ENCODE assay signal across 1 cellular context in the genomic region with DNA sequence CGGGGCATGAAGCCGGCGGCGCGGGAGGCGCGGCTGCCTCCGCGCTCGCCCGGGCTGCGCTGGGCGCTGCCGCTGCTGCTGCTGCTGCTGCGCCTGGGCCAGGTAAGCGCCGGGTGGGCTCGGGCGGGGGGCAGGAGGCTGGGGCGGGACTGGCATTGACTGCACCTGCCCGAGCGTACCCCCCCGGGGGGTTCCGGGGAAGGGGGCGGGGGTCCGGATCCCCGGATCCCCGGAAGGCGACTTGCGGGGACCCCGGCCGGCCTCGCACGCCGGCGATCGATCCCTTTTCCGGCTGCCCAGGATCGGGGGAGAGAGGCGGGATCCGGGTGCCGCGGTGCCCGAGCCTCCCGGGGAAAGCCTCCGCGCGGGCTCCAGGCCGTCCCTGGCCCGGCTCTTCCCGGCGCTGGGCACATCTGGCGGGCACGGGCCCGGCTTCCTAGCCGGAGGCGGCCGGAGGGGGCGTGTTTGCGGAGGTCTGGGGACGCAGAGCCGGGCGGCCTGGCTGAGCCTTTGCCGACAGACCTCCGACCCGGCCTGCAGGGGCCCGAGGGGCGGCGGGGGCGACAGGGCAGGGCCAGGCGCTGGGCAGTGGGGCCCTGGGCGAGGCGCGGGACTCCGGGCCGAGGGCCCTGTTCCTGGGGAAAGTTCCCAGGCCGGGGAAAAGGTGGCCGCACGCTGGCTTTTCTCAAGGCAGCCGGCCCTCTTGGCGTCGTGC.
TF ChIP-seq lines count a peak whose summit lies in the region.

No MANE protein-coding gene starts in this region.

TF ChIP-seq in H1, 55 proteins besides CTCF, POLR2A, EP300 and RAD21 (continued from another document):
- TF ChIP-seq PHF8 (conservative IDR thresholded peaks at IDR 0.05; ENCODE audit: low read depth, low read length) (peak; percentile 7; the same call in 1 of the 2 replicates), SAP30 (IDR thresholded peaks at IDR 0.05; ENCODE audit: insufficient read depth, insufficient replicate concordance, low read length) (no peak), CBX8 (IDR thresholded peaks at IDR 0.05; ENCODE audit: borderline replicate concordance, low read depth, low read length) (no peak), RXRA (IDR thresholded peaks at IDR 0.05; ENCODE audit: insufficient read depth, low read depth, low read length) (no peak), TAF7 (optimal IDR thresholded peaks at IDR 0.05; ENCODE audit: borderline replicate concordance, low read depth, low read length) (no peak), RBBP5 (IDR thresholded peaks at IDR 0.05; ENCODE audit: borderline replicate concordance, low read depth, low read length) (peak; percentile 51; the same call in 1 of the 2 replicates), SIX5 (IDR thresholded peaks at IDR 0.05; ENCODE audit: low read depth, low read length) (no peak), USF2 (IDR thresholded peaks at IDR 0.05; ENCODE audit: low read length) (no peak), CREB1 (IDR thresholded peaks at IDR 0.05) (no peak), GTF2F1 (IDR thresholded peaks at IDR 0.05; ENCODE audit: borderline replicate concordance, low read depth, low read length) (no peak), MAFK (IDR thresholded peaks at IDR 0.05; ENCODE audit: low read depth, low read length) (no peak), NANOG (IDR thresholded peaks at IDR 0.05; ENCODE audit: insufficient read depth, low read depth, low read length, poor library complexity, severe bottlenecking) (no peak), SP1 (IDR thresholded peaks at IDR 0.05; ENCODE audit: low read depth, low read length) (no peak), BRCA1 (IDR thresholded peaks at IDR 0.05; ENCODE audit: low read depth, low read length) (no peak), KDM5A (IDR thresholded peaks at IDR 0.05; ENCODE audit: low read length) (no peak), EZH2 (IDR thresholded peaks at IDR 0.05; ENCODE audit: low read depth, low read length, severe bottlenecking) (no peak), CHD2 (IDR thresholded peaks at IDR 0.05; ENCODE audit: low read length) (no peak), NRF1 (IDR thresholded peaks at IDR 0.05; ENCODE audit: low read depth, low read length) (no peak), JUN (IDR thresholded peaks at IDR 0.05; ENCODE audit: low read depth, low read length) (no peak), RNF2 (IDR thresholded peaks at IDR 0.05; ENCODE audit: borderline replicate concordance, low read depth, low read length, missing control alignments, poor library complexity, severe bottlenecking) (no peak), TBP (IDR thresholded peaks at IDR 0.05; ENCODE audit: low read depth, low read length) (peak; percentile 34; the same call in 1 of the 2 replicates), SUZ12 (IDR thresholded peaks at IDR 0.05; ENCODE audit: low read length) (no peak), ASH2L (IDR thresholded peaks at IDR 0.05; ENCODE audit: low read length) (peak; percentile 74), E2F6 (IDR thresholded peaks at IDR 0.05) (no peak), MAX (IDR thresholded peaks at IDR 0.05) (no peak), FOSL1 (IDR thresholded peaks at IDR 0.05; ENCODE audit: insufficient read depth, low read depth, low read length) (no peak), SP4 (IDR thresholded peaks at IDR 0.05; ENCODE audit: low read length) (no peak), HDAC6 (IDR thresholded peaks at IDR 0.05; ENCODE audit: low read depth, low read length) (no peak), POLR2AphosphoS5 (IDR thresholded peaks at IDR 0.05; ENCODE audit: low read depth, low read length) (no peak), TEAD4 (IDR thresholded peaks at IDR 0.05; ENCODE audit: low read depth, low read length) (no peak), YY1 (IDR thresholded peaks at IDR 0.05; ENCODE audit: low read depth, low read length) (no peak), CTBP2 (IDR thresholded peaks at IDR 0.05; ENCODE audit: borderline replicate concordance, insufficient read depth, insufficient read length, low read length) (no peak), SIRT6 (IDR thresholded peaks at IDR 0.05; ENCODE audit: low read length) (no peak), RFX5 (IDR thresholded peaks at IDR 0.05; ENCODE audit: borderline replicate concordance, low read depth, low read length) (no peak), KDM4A (IDR thresholded peaks at IDR 0.05; ENCODE audit: low read depth, low read length, severe bottlenecking) (peak; percentile 19), CHD1 (IDR thresholded peaks at IDR 0.05; ENCODE audit: low read depth, low read length) (no peak), CHD7 (IDR thresholded peaks at IDR 0.05; ENCODE audit: insufficient replicate concordance, low read length) (no peak), HDAC2 (IDR thresholded peaks at IDR 0.05; ENCODE audit: borderline replicate concordance in 1 of 2, low read depth in 2 of 2, low read length in 2 of 2) (no peak), SP2 (IDR thresholded peaks at IDR 0.05; ENCODE audit: low read length) (no peak), TCF12 (IDR thresholded peaks at IDR 0.05; ENCODE audit: low read depth, low read length) (no peak), JUND (IDR thresholded peaks at IDR 0.05; ENCODE audit: low read length) (no peak), TAF1 (IDR thresholded peaks at IDR 0.05; ENCODE audit: low read depth, low read length) (0 out of 2 replicates have a peak, but pooled peaks have one; percentile 42), POU5F1 (IDR thresholded peaks at IDR 0.05; ENCODE audit: low read depth, low read length) (no peak), SIN3A (conservative IDR thresholded peaks at IDR 0.05 in 1 of 2, IDR thresholded peaks at IDR 0.05 in 1 of 2; ENCODE audit: low read depth in 1 of 2, low read length in 2 of 2) (peak in 1 of 2 experiments; percentile 19; a peak in 1 of 4 replicates), SRF (IDR thresholded peaks at IDR 0.05; ENCODE audit: low read depth, low read length) (no peak), CBX5 (IDR thresholded peaks at IDR 0.05; ENCODE audit: low read depth, low read length) (no peak), EGR1 (IDR thresholded peaks at IDR 0.05; ENCODE audit: borderline replicate concordance, low read depth, low read length) (no peak)
- TF ChIP-seq, protein P1, sequence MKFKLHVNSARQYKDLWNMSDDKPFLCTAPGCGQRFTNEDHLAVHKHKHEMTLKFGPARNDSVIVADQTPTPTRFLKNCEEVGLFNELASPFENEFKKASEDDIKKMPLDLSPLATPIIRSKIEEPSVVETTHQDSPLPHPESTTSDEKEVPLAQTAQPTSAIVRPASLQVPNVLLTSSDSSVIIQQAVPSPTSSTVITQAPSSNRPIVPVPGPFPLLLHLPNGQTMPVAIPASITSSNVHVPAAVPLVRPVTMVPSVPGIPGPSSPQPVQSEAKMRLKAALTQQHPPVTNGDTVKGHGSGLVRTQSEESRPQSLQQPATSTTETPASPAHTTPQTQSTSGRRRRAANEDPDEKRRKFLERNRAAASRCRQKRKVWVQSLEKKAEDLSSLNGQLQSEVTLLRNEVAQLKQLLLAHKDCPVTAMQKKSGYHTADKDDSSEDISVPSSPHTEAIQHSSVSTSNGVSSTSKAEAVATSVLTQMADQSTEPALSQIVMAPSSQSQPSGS (IDR thresholded peaks at IDR 0.05; ENCODE audit: low read length) = no peak
- TF ChIP-seq, protein P2, sequence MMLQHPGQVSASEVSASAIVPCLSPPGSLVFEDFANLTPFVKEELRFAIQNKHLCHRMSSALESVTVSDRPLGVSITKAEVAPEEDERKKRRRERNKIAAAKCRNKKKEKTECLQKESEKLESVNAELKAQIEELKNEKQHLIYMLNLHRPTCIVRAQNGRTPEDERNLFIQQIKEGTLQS (IDR thresholded peaks at IDR 0.05; ENCODE audit: insufficient read depth, low read depth, low read length) = no peak
TF ChIP-seq in H1: peak in this region for 7.
